1 cellular context compared by ENCODE assay signal in genomic region chr19:11813801-11814706, GRCh38.
TF ChIP-seq lines count a peak whose summit lies in the region.

Gene ZNF440, plus strand, starts transcription at chr19:11814273. Its CDS starts 175 bp downstream, at chr19:11814448.

TF ChIP-seq in HepG2, 621 proteins besides CTCF, POLR2A, EP300 and RAD21 (continued from another document and continues in another):
- TF ChIP-seq AFF4 (CRISPR knock-in tag; IDR thresholded peaks at IDR 0.05) (peak; percentile 80; the same call in 1 of the 2 replicates), GRHL1 (CRISPR knock-in tag; conservative IDR thresholded peaks at IDR 0.05) (no peak), TOPORS (CRISPR knock-in tag; IDR thresholded peaks at IDR 0.05) (no peak), ZNF558 (CRISPR knock-in tag; IDR thresholded peaks at IDR 0.05; ENCODE audit: borderline replicate concordance) (no peak; the same call in 1 of the 2 replicates), HMGXB4 (CRISPR knock-in tag; IDR thresholded peaks at IDR 0.05; ENCODE audit: borderline replicate concordance in 1 of 2, low read depth in 1 of 2) (peak; percentile 74 to 75; a peak in 3 of 4 replicates), TCF12 (IDR thresholded peaks at IDR 0.05) (no peak), TCF12 (CRISPR knock-in tag; IDR thresholded peaks at IDR 0.05) (peak; percentile 50; the same call in 1 of the 2 replicates), ESRRA (CRISPR knock-in tag; IDR thresholded peaks at IDR 0.05; ENCODE audit: low read depth) (peak; percentile 50; the same call in 1 of the 2 replicates), MLX (CRISPR knock-in tag; IDR thresholded peaks at IDR 0.05) (no peak), ZFP91 (CRISPR knock-in tag; IDR thresholded peaks at IDR 0.05; ENCODE audit: borderline replicate concordance) (peak; percentile 85), IKZF5 (CRISPR knock-in tag; IDR thresholded peaks at IDR 0.05) (peak; percentile 71), ZNF850 (CRISPR knock-in tag; conservative IDR thresholded peaks at IDR 0.05) (no peak), ATF7-NPFF (CRISPR knock-in tag; IDR thresholded peaks at IDR 0.05; ENCODE audit: low read depth) (peak; percentile 42; the same call in 1 of the 2 replicates), ZNF432 (CRISPR knock-in tag; IDR thresholded peaks at IDR 0.05; ENCODE audit: borderline replicate concordance) (no peak), ZFY (CRISPR knock-in tag; IDR thresholded peaks at IDR 0.05) (peak; percentile 81), FLYWCH1 (CRISPR knock-in tag; IDR thresholded peaks at IDR 0.05) (no peak), ZNF878 (CRISPR knock-in tag; IDR thresholded peaks at IDR 0.05) (peak; percentile 96; the same call in 1 of the 2 replicates), ZNF761 (CRISPR knock-in tag; conservative IDR thresholded peaks at IDR 0.05) (no peak), MTERF4 (CRISPR knock-in tag; IDR thresholded peaks at IDR 0.05) (peak; percentile 43; the same call in 1 of the 2 replicates), ZNF550 (CRISPR knock-in tag; IDR thresholded peaks at IDR 0.05; ENCODE audit: borderline replicate concordance) (no peak), BCL3 (CRISPR knock-in tag; IDR thresholded peaks at IDR 0.05) (peak; percentile 94; the same call in 1 of the 2 replicates), ZFP36L1 (CRISPR knock-in tag; IDR thresholded peaks at IDR 0.05) (peak; percentile 85), ZNF441 (CRISPR knock-in tag; IDR thresholded peaks at IDR 0.05; ENCODE audit: borderline replicate concordance) (peak; percentile 84; the same call in 1 of the 2 replicates), ZNF224 (CRISPR knock-in tag; IDR thresholded peaks at IDR 0.05) (0 out of 2 replicates have a peak, but pooled peaks have one; percentile 54), PHF20 (CRISPR knock-in tag; IDR thresholded peaks at IDR 0.05) (peak; percentile 65), WIZ (CRISPR knock-in tag; IDR thresholded peaks at IDR 0.05) (no peak), PAWR (CRISPR knock-in tag; IDR thresholded peaks at IDR 0.05; ENCODE audit: borderline replicate concordance) (no peak), BHLHE40 (IDR thresholded peaks at IDR 0.05; ENCODE audit: low read length) (no peak), LCORL (IDR thresholded peaks at IDR 0.05) (no peak), LCORL (CRISPR knock-in tag; IDR thresholded peaks at IDR 0.05) (peak; percentile 65; the same call in 1 of the 2 replicates), ZNF788 (CRISPR knock-in tag; IDR thresholded peaks at IDR 0.05; ENCODE audit: borderline replicate concordance) (peak; percentile 86; the same call in 1 of the 2 replicates), GTF2F1 (IDR thresholded peaks at IDR 0.05; ENCODE audit: low read length) (0 out of 2 replicates have a peak, but pooled peaks have one; percentile 17), TMF1 (CRISPR knock-in tag; IDR thresholded peaks at IDR 0.05; ENCODE audit: low read depth) (no peak; the same call in 1 of the 2 replicates), ZNF275 (CRISPR knock-in tag; IDR thresholded peaks at IDR 0.05; ENCODE audit: borderline replicate concordance) (peak; percentile 45; the same call in 1 of the 2 replicates), ZNF513 (CRISPR knock-in tag; conservative IDR thresholded peaks at IDR 0.05) (no peak), CSRNP1 (CRISPR knock-in tag; IDR thresholded peaks at IDR 0.05) (no peak), POLR2G (IDR thresholded peaks at IDR 0.05; ENCODE audit: low read depth, low read length) (peak; percentile 97), ZNF326 (CRISPR knock-in tag; IDR thresholded peaks at IDR 0.05; ENCODE audit: borderline replicate concordance) (no peak), ZNF605 (CRISPR knock-in tag; IDR thresholded peaks at IDR 0.05) (peak; percentile 28; the same call in 1 of the 2 replicates), SP2 (CRISPR knock-in tag; IDR thresholded peaks at IDR 0.05) (peak; percentile 76), ZNF260 (CRISPR knock-in tag; IDR thresholded peaks at IDR 0.05; ENCODE audit: borderline replicate concordance, low read depth) (no peak), ZNF619 (CRISPR knock-in tag; IDR thresholded peaks at IDR 0.05) (peak; percentile 47; the same call in 1 of the 2 replicates), ZNF792 (CRISPR knock-in tag; IDR thresholded peaks at IDR 0.05) (no peak; the same call in 1 of the 2 replicates), ZNF136 (CRISPR knock-in tag; IDR thresholded peaks at IDR 0.05; ENCODE audit: low read depth) (no peak), ATF7 (IDR thresholded peaks at IDR 0.05) (no peak), ATF7 (CRISPR knock-in tag; IDR thresholded peaks at IDR 0.05) (no peak), ZNF547 (CRISPR knock-in tag; IDR thresholded peaks at IDR 0.05) (peak; percentile 84; the same call in 1 of the 2 replicates), ZNF660 (CRISPR knock-in tag; IDR thresholded peaks at IDR 0.05; ENCODE audit: borderline replicate concordance, low read depth) (no peak)
